Comparison of ENCODE assay signal across 12 cellular contexts in genomic region chr17:81338301-81339179, GRCh38. TPM values are rescaled to one million over a fixed set of nuclear protein-coding genes. Genes with fewer than 3 reads are reported as not detected.
DNase-seq lines count a peak whose midpoint lies in the region; ATAC-seq and TF ChIP-seq lines count a peak whose summit lies in the region.
"Had no signal": no experiment of that assay in that cellular context is flagged by ENCODE, and none has a peak within 500 bp of the region (broad histone marks: within the 10 kb centered on the region; RNA-seq: fewer than 3 reads in every experiment).

No MANE protein-coding gene starts in this region.

- H3K9me3 ChIP-seq in esophagus (ENCODE audit: control insufficient read depth in 2 of 2, insufficient read depth in 1 of 2, low read depth in 1 of 2, low read length in 1 of 2), result no peaks in the 10 kb centered on the region

- H3K4me3 ChIP-seq in esophagus (ENCODE audit: low read depth in 1 of 2, low read length in 2 of 2), result no peak overlapping the region

- peak overlapping the region; percentile 64 for H3K4me3 Mint-ChIP-seq in nephron progenitor cell
- H3K4me3 Mint-ChIP-seq: activated naive CD4-positive, alpha-beta T cell treated with anti-CD3 and anti-CD28 coated beads, Interleukin-2, amount 50 U/mL, for 24 hours had no signal

- H3K27ac ChIP-seq in esophagus (ENCODE audit: low read depth in 2 of 2, low read length in 1 of 2), result peak overlapping the region; percentile 57 to 58

- intact Hi-C loops in Right ventricle myocardium superior (cut with DNase I), result no loop called here
- intact Hi-C loops in left ventricle myocardium superior (cut with micrococcal nuclease), result no loop called here

- ATAC-seq in Right ventricle myocardium superior (ENCODE audit: poor library complexity) (no peak), left ventricle myocardium superior (no peak)

- H3K36me3 Mint-ChIP-seq in nephron progenitor cell (ENCODE audit: low read depth), result peaks cover 4% of the 10 kb centered on the region
- H3K36me3 Mint-ChIP-seq: activated naive CD4-positive, alpha-beta T cell treated with anti-CD3 and anti-CD28 coated beads, Interleukin-2, amount 50 U/mL, for 24 hours had no signal

- peaks cover 16 to 29% of the 10 kb centered on the region in 2 donors for H3K4me1 ChIP-seq in esophagus (ENCODE audit: control insufficient read depth in 2 of 2, insufficient read depth in 2 of 2, low read length in 1 of 2)

- no peaks in the 10 kb centered on the region for H3K36me3 ChIP-seq in esophagus (ENCODE audit: control insufficient read depth in 2 of 2, insufficient read depth in 2 of 2, low read length in 1 of 2)

- peak; percentile 46 for DNase-seq in Right ventricle myocardium superior
- no peak for DNase-seq in left ventricle myocardium superior
- DNase-seq in nephron progenitor cell, result no peak
- DNase-seq in NCI-H1092 treated with DMSO at 0.1 percent for 48 hours (lab: John Stamatoyannopoulos, UW), result no peak
- DNase-seq in 8988T, result no peak
- no peak for DNase-seq in NAMALWA (ENCODE audit: low spot score)
- DNase-seq in hepatic stellate cell (ENCODE audit: low spot score), result no peak
- DNase-seq: activated CD4-positive, alpha-beta T cell treated with anti-CD3 and anti-CD28 coated beads, Interleukin-2, amount 50 U/mL, for 4 hours; Kasumi-1; NCI-H446 treated with DMSO at 0.1 percent for 48 hours had no signal

- H3K9me3 Mint-ChIP-seq in nephron progenitor cell, result no peaks in the 10 kb centered on the region
- H3K9me3 Mint-ChIP-seq: activated naive CD4-positive, alpha-beta T cell treated with anti-CD3 and anti-CD28 coated beads, Interleukin-2, amount 50 U/mL, for 24 hours had no signal

- no peak for TF ChIP-seq CTCF in nephron progenitor cell (IDR thresholded peaks at IDR 0.05)

- H3K27me3 Mint-ChIP-seq in nephron progenitor cell (ENCODE audit: low read depth, poor library complexity), result no peaks in the 10 kb centered on the region

- peak overlapping the region; percentile 76 for H3K27ac Mint-ChIP-seq in nephron progenitor cell

- WGBS in esophagus, 2 donors, result 54 to 56% methylated on average over 17 of the region's 17 CpGs

- peaks cover 64% of the 10 kb centered on the region for H3K4me1 Mint-ChIP-seq in nephron progenitor cell

- no peaks in the 10 kb centered on the region for H3K27me3 ChIP-seq in esophagus (ENCODE audit: control insufficient read depth in 1 of 2, insufficient read depth in 2 of 2, low read length in 2 of 2)

RNA-seq across cellular contexts. Expression of gene SLC38A10, which starts 43.4 kb away (rescaled TPM):
- total RNA-seq in Right ventricle myocardium superior (41.3 TPM), left ventricle myocardium superior (46.6 TPM)
- polyA plus RNA-seq in esophagus, result 10 to 100 TPM; 22.9 to 40.5 TPM

RNA-seq across cellular contexts. Expression of gene BAHCC1, which starts 56.7 kb away (rescaled TPM):
- total RNA-seq in Right ventricle myocardium superior (8.0 TPM), left ventricle myocardium superior (8.6 TPM)
- 1 to 10 TPM; 3.0 to 9.1 TPM for polyA plus RNA-seq in esophagus
